36 cellular contexts compared by ENCODE assay signal in the genomic region with DNA sequence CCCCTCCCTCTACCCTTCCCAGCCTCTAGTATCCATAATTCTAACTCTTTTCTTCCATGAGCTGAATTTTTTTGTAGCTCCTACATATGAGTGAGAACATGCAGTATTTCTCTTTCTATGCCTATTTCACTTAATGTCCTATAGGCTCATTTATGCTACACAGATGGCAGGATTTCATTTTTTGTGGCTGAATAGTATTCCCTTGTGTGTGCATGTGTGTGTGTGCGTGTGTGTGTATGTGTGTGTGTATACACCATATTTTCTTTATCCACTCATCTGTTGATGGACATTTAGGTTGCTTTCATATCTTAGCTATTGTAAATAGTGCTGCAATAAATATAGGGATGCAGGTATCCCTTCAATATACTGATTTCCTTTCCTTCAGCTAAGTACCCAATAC.
"Had no signal": no experiment of that assay in that cellular context is flagged by ENCODE, and none has a peak within 500 bp of the region (broad histone marks: within the 10 kb centered on the region; RNA-seq: fewer than 3 reads in every experiment).

No MANE protein-coding gene starts in this region.

- DNase-seq: MG63, MM.1S, MV-4-11, NCI-H1048, NCI-H1092, NCI-H1092 treated with DMSO at 0.1 percent for 48 hours, NCI-H1105, NCI-H1105 treated with DMSO at 0.1 percent for 48 hours, NCI-H1417, NCI-H1417 treated with DMSO at 0.1 percent for 48 hours, NCI-H1436, NCI-H1436 treated with DMSO at 0.1 percent for 48 hours, NCI-H146, NCI-H1694, NCI-H1694 treated with DMSO at 0.1 percent for 48 hours, NCI-H187, NCI-H187 treated with DMSO at 0.1 percent for 48 hours, NCI-H1930, NCI-H2029, NCI-H2029 treated with DMSO at 0.1 percent for 48 hours, NCI-H2081, NCI-H2081 treated with DMSO at 0.1 percent for 48 hours, NCI-H2107, NCI-H2171, NCI-H2171 treated with DMSO at 0.1 percent for 48 hours, NCI-H2227 treated with DMSO at 0.1 percent for 48 hours, NCI-H226, NCI-H345, NCI-H446, NCI-H446 treated with DMSO at 0.1 percent for 48 hours, NCI-H510A, NCI-H510A treated with DMSO at 0.1 percent for 48 hours, NCI-H524, NCI-H524 treated with DMSO at 0.1 percent for 48 hours, NCI-H526, NCI-H526 treated with DMSO at 0.1 percent for 48 hours had no signal

- H3K27me3 ChIP-seq: MG63 had no signal

- H3K36me3 ChIP-seq: MG63 had no signal

- H3K4me3 ChIP-seq: MG63 had no signal
